ENCODE assay signal across 7 cellular contexts in the genomic region with DNA sequence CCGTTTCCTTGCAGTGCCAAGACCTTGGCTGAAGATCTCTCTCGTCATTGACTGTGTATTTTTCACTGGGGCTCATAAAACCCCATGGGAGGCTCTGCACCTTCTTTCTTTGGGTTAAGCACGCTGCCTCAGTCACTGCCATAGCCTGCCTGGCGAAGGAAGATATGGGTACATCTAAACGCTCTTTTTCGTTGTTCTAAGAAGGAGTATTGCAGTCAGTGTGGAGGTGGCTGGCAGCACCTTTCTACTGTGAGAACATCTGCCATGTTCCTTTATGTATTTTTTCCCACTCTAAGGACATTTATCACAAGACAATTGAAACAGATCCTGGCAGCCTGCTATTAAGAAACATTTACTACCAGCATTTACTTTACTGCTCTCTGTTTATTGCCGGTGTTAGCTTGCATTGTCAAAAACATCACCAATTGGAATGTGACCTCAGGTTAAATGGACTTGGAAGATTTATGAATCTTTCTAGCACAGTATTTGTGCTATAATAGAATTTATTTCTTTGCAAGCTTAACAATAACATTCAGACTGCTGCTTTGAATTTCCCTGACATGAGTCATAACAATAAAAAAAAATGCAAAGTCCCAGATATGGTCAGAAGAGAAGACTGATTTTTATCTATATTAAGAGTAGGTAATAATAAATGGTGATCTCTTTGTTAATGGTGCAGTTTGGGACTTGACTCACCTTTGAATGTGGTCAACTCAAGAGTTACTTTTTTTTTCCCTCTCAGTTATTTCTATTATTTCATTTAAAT.
DNase-seq lines count a peak whose midpoint lies in the region; ATAC-seq and TF ChIP-seq lines count a peak whose summit lies in the region.

No MANE protein-coding gene starts in this region.

- CTCF ChIA-PET in activated CD4-positive, alpha-beta T cell treated with anti-CD3 and anti-CD28 coated beads, Interleukin-2, amount 10 ng/mL, durations not matched to agents 7 days and 5 days (lab: Charles Lee) = no interaction called here

- DNase-seq in NCI-H2081 (lab: John Stamatoyannopoulos, UW) = peak; percentile 65 to 86
- DNase-seq in epithelial cell of esophagus (ENCODE audit: low read depth) = peak; percentile 32
- DNase-seq in superior temporal gyrus (ENCODE audit: extremely low spot score) = peak; percentile 49
- no peak for DNase-seq in stimulated activated CD4-positive, alpha-beta T cell treated with anti-CD3 and anti-CD28 coated beads, Interleukin-4, amount 100 ng/mL, for 4 hours
- no peak for DNase-seq in activated CD4-positive, alpha-beta T cell treated with anti-CD3 and anti-CD28 coated beads, Interleukin-2, amount 10 ng/mL, durations not matched to agents 7 days and 5 days

- TF ChIP-seq CTCF in epithelial cell of esophagus (IDR thresholded peaks at IDR 0.05; ENCODE audit: insufficient read depth, low read depth, low read length, missing control alignments) = no peak

- no peak overlapping the region for H3K4me3 Mint-ChIP-seq in activated CD4-positive, alpha-beta T cell treated with anti-CD3 and anti-CD28 coated beads, Interleukin-2, amount 10 ng/mL, durations not matched to agents 7 days and 5 days

- H3K4me1 Mint-ChIP-seq in activated CD4-positive, alpha-beta T cell treated with anti-CD3 and anti-CD28 coated beads, Interleukin-2, amount 10 ng/mL, durations not matched to agents 7 days and 5 days = no peaks in the 10 kb centered on the region

- peak; percentile 55 for ATAC-seq in GM21360 (IDR thresholded peaks at IDR 0.05; ENCODE audit: unreplicated experiment)
- no peak for ATAC-seq in HG02571 (IDR thresholded peaks at IDR 0.05; ENCODE audit: unreplicated experiment)

- no peak overlapping the region for H3K4me3 ChIP-seq in epithelial cell of esophagus (ENCODE audit: low read length)

- H3K9me3 Mint-ChIP-seq in activated CD4-positive, alpha-beta T cell treated with anti-CD3 and anti-CD28 coated beads, Interleukin-2, amount 10 ng/mL, durations not matched to agents 7 days and 5 days = peaks cover 4% of the 10 kb centered on the region

- H3K27ac Mint-ChIP-seq in activated CD4-positive, alpha-beta T cell treated with anti-CD3 and anti-CD28 coated beads, Interleukin-2, amount 10 ng/mL, durations not matched to agents 7 days and 5 days = no peak overlapping the region

- POLR2A ChIA-PET in activated CD4-positive, alpha-beta T cell treated with anti-CD3 and anti-CD28 coated beads, Interleukin-2, amount 10 ng/mL, durations not matched to agents 7 days and 5 days (lab: Charles Lee) = no interaction called here

- peaks cover 1% of the 10 kb centered on the region for H3K36me3 Mint-ChIP-seq in activated CD4-positive, alpha-beta T cell treated with anti-CD3 and anti-CD28 coated beads, Interleukin-2, amount 10 ng/mL, durations not matched to agents 7 days and 5 days (ENCODE audit: low read depth)

- no peaks in the 10 kb centered on the region for H3K27me3 Mint-ChIP-seq in activated CD4-positive, alpha-beta T cell treated with anti-CD3 and anti-CD28 coated beads, Interleukin-2, amount 10 ng/mL, durations not matched to agents 7 days and 5 days

Comparison
In these comparisons a context has a peak if more than half of its experiments do, and no peak if none do; other contexts are left out.
1. DNase-seq: peak in NCI-H2081 (2 of 2), epithelial cell of esophagus (single experiment) and superior temporal gyrus (single experiment); none in stimulated activated CD4-positive, alpha-beta T cell treated with anti-CD3 and anti-CD28 coated beads, Interleukin-4, amount 100 ng/mL, for 4 hours (0 of 2) and activated CD4-positive, alpha-beta T cell treated with anti-CD3 and anti-CD28 coated beads, Interleukin-2, amount 10 ng/mL, durations not matched to agents 7 days and 5 days (single experiment).